In genomic region chr17:50174444-50174843, GRCh38 we compare ENCODE assay signal across 1 cellular context.
TF ChIP-seq lines count a peak whose summit lies in the region.

No MANE protein-coding gene starts in this region.

TF ChIP-seq in HepG2, 621 proteins besides CTCF, POLR2A, EP300 and RAD21:
- TF ChIP-seq ZNF768 (CRISPR knock-in tag; IDR thresholded peaks at IDR 0.05) (peak; percentile 88), KDM1A (CRISPR knock-in tag; IDR thresholded peaks at IDR 0.05) (0 out of 2 replicates have a peak, but pooled peaks have one; percentile 42), RFX3 (CRISPR knock-in tag; IDR thresholded peaks at IDR 0.05) (no peak)
